ENCODE assay signal across 1 cellular context in the genomic region with DNA sequence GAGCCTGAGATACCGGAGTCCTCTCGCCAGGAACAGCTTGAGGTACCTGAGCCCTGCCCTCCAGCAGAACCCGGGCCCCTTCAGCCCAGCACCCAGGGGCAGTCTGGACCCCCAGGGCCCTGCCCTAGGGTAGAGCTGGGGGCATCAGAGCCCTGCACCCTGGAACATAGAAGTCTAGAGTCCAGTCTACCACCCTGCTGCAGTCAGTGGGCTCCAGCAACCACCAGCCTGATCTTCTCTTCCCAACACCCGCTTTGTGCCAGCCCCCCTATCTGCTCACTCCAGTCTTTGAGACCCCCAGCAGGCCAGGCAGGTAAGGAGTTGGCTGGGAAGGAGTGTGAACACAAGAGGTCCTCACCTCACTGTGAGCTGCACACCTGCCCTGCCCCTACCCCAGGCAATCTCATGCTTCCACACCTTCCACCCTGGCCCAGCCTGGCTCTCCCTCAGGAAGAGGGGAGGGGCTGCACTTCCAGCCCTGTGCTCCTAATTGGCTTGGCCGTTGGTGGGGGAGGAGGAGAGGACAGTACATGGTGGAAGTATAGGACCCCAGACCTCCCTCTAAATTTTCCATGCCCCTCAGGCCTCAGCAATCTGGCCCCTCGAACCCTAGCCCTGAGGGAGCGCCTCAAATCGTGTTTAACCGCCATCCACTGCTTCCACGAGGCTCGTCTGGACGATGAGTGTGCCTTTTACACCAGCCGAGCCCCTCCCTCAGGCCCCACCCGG.
TF ChIP-seq lines count a peak whose summit lies in the region.

No MANE protein-coding gene starts in this region.

TF ChIP-seq in HepG2, 621 proteins besides CTCF, POLR2A, EP300 and RAD21:
- TF ChIP-seq CERS6 (CRISPR knock-in tag; IDR thresholded peaks at IDR 0.05): no peak
- peak; percentile 41 for TF ChIP-seq AGO2 (optimal IDR thresholded peaks at IDR 0.05; ENCODE audit: low read depth, low read length)
